ENCODE assay signal across 11 cellular contexts in genomic region chr12:58372298-58372697, GRCh38.
A peak's percentile ranks its signal among the peaks of the same experiment; 100 is the strongest.
DNase-seq lines count a peak whose midpoint lies in the region; ATAC-seq and TF ChIP-seq lines count a peak whose summit lies in the region.
"Had no signal": no experiment of that assay in that cellular context is flagged by ENCODE, and none has a peak within 500 bp of the region (broad histone marks: within the 10 kb centered on the region; RNA-seq: fewer than 3 reads in every experiment).

No MANE protein-coding gene starts in this region.

- H3K4me1 ChIP-seq in neuronal stem cell (ENCODE audit: control insufficient read depth in 2 of 2, insufficient read depth in 1 of 2, low read depth in 1 of 2, low read length in 2 of 2) = no peaks in the 10 kb centered on the region
- H3K4me1 ChIP-seq: breast epithelium had no signal

- H3K27me3 Mint-ChIP-seq in progenitor cell of endocrine pancreas = no peaks in the 10 kb centered on the region
- H3K27me3 Mint-ChIP-seq: activated CD4-positive, alpha-beta T cell treated with anti-CD3 and anti-CD28 coated beads for 36 hours had no signal

- H3K23ac ChIP-seq in neuronal stem cell (ENCODE audit: low read depth, low read length, poor library complexity) = no peak overlapping the region

- DNase-seq in OCI-M1 (lab: John Stamatoyannopoulos, UW) (no peak), neuronal stem cell (ENCODE audit: low spot score) (no peak), progenitor cell of endocrine pancreas (ENCODE audit: low spot score, unreplicated experiment) (no peak), NCI-H2081 treated with DMSO at 0.1 percent for 48 hours (lab: John Stamatoyannopoulos, UW) (no peak)
- DNase-seq: activated CD4-positive, alpha-beta T cell treated with anti-CD3 and anti-CD28 coated beads for 36 hours; CD4-positive, CD25-positive, alpha-beta regulatory T cell had no signal

- no peaks in the 10 kb centered on the region for H3K79me1 ChIP-seq in neuronal stem cell (ENCODE audit: low read depth, low read length)

- TF ChIP-seq CTCF in progenitor cell of endocrine pancreas (IDR thresholded peaks at IDR 0.05; ENCODE audit: unreplicated experiment) = no peak

- H3K4ac ChIP-seq in neuronal stem cell (ENCODE audit: low read length) = no peak overlapping the region

- no peak overlapping the region for H3K4me3 ChIP-seq in neuronal stem cell (ENCODE audit: low read length in 2 of 2)
- H3K4me3 ChIP-seq: breast epithelium had no signal

- H2AFZ ChIP-seq in neuronal stem cell (ENCODE audit: low read length) = no peak overlapping the region

- no peak overlapping the region for H3K18ac ChIP-seq in neuronal stem cell (ENCODE audit: low read length)

- H3K36me3 Mint-ChIP-seq in progenitor cell of endocrine pancreas (ENCODE audit: insufficient read depth) = no peaks in the 10 kb centered on the region
- H3K36me3 Mint-ChIP-seq: CD4-positive, CD25-positive, alpha-beta regulatory T cell had no signal

- H3K36me3 ChIP-seq in neuronal stem cell (replicated peaks in 1 of 2; ENCODE audit: control insufficient read depth in 2 of 2, insufficient read depth in 2 of 2, low read length in 2 of 2) = no peaks in the 10 kb centered on the region
- H3K36me3 ChIP-seq: breast epithelium had no signal

- no peak overlapping the region for H2BK15ac ChIP-seq in neuronal stem cell (ENCODE audit: low read length)

- H2BK12ac ChIP-seq in neuronal stem cell (ENCODE audit: low read length) = no peak overlapping the region

- peaks cover 2% of the 10 kb centered on the region for H3K9me3 Mint-ChIP-seq in progenitor cell of endocrine pancreas (ENCODE audit: low read depth)

- no peak overlapping the region for H3K14ac ChIP-seq in neuronal stem cell (ENCODE audit: low read length)

- no peak overlapping the region for H2BK120ac ChIP-seq in neuronal stem cell (ENCODE audit: low read depth, low read length)

- H3K9ac ChIP-seq in neuronal stem cell (ENCODE audit: low read depth, low read length, poor library complexity) = no peak overlapping the region

- WGBS in neuronal stem cell (ENCODE audit: extremely low coverage in 2 of 2, insufficient read length in 2 of 2, insufficient replicate concordance in 1 of 2), 2 donors = no CpG with 5 or more reads among the region's 3 CpGs

- no peak overlapping the region for H3K27ac ChIP-seq in neuronal stem cell (replicated peaks; ENCODE audit: low read length)
- H3K27ac ChIP-seq: breast epithelium had no signal

- no peak overlapping the region for H2AK5ac ChIP-seq in neuronal stem cell (ENCODE audit: low read depth, low read length)

- no peak overlapping the region for H3K4me3 Mint-ChIP-seq in progenitor cell of endocrine pancreas (ENCODE audit: low read depth)
- H3K4me3 Mint-ChIP-seq: activated CD4-positive, alpha-beta T cell treated with anti-CD3 and anti-CD28 coated beads for 36 hours; CD4-positive, CD25-positive, alpha-beta regulatory T cell had no signal

- H3K27me3 ChIP-seq in neuronal stem cell (ENCODE audit: control insufficient read depth in 3 of 3, insufficient read depth in 3 of 3, low read depth in 1 of 3, low read length in 3 of 3) = no peaks in the 10 kb centered on the region
- H3K27me3 ChIP-seq: breast epithelium had no signal

- no peak overlapping the region for H4K8ac ChIP-seq in neuronal stem cell (ENCODE audit: low read depth, low read length)

- no peak overlapping the region for H3K27ac Mint-ChIP-seq in progenitor cell of endocrine pancreas
- H3K27ac Mint-ChIP-seq: activated CD4-positive, alpha-beta T cell treated with anti-CD3 and anti-CD28 coated beads for 36 hours; CD4-positive, CD25-positive, alpha-beta regulatory T cell had no signal

- no peak overlapping the region for H2BK5ac ChIP-seq in neuronal stem cell (ENCODE audit: low read length)

- no peaks in the 10 kb centered on the region for H3K9me3 ChIP-seq in neuronal stem cell (replicated peaks in 1 of 2; ENCODE audit: control insufficient read depth in 2 of 2, insufficient read depth in 1 of 2, low read depth in 1 of 2, low read length in 2 of 2)

- H3K4me2 ChIP-seq in neuronal stem cell (ENCODE audit: insufficient read depth, low read length, poor library complexity, severe bottlenecking) = no peak overlapping the region

- H4K91ac ChIP-seq in neuronal stem cell (ENCODE audit: low read depth, low read length, poor library complexity) = no peak overlapping the region

- H3K4me1 Mint-ChIP-seq in progenitor cell of endocrine pancreas (ENCODE audit: low read depth) = peaks cover 11% of the 10 kb centered on the region
- H3K4me1 Mint-ChIP-seq: activated CD4-positive, alpha-beta T cell treated with anti-CD3 and anti-CD28 coated beads for 36 hours; CD4-positive, CD25-positive, alpha-beta regulatory T cell had no signal

- peak; percentile 98 for ATAC-seq in GM18861 (IDR thresholded peaks at IDR 0.05; ENCODE audit: unreplicated experiment)
- ATAC-seq in GM21423 (IDR thresholded peaks at IDR 0.05; ENCODE audit: unreplicated experiment) = peak; percentile 72
- peak; percentile 79 for ATAC-seq in HG02973 (IDR thresholded peaks at IDR 0.05; ENCODE audit: unreplicated experiment)
- ATAC-seq in HG03575 (IDR thresholded peaks at IDR 0.05; ENCODE audit: extremely low read depth, insufficient number of reproducible peaks, low FRiP score, unreplicated experiment) = peak; percentile 87
- ATAC-seq: activated CD4-positive, alpha-beta T cell treated with anti-CD3 and anti-CD28 coated beads for 36 hours had no signal
